11 cellular contexts compared by ENCODE assay signal in the genomic region with DNA sequence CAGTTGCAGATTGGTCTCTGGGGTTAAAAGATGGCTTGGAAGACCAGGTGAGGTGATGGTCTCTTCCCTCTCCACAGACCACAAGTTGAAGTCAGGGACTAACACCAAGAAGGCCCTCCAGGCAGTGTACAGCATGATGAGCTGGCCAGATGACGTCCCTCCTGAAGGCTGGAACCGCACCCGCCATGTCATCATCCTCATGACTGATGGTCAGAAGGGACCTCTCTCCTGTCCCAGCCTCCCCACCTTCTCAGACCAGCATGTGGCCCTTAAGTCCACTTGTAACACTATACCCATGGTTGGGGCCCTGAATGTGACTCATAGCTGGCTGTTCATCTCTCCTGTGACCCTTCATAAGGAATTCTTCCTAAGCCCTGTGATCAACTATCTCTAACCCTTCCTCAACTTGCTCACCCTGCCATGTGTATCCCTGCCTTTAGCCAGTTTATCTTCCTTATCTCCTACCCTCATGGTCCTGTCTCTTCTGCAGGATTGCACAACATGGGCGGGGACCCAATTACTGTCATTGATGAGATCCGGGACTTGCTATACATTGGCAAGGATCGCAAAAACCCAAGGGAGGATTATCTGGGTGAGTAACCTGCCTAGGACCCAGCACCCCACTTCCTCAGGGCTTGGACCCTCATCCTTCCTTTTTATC. TPM values are rescaled to one million over a fixed set of nuclear protein-coding genes. Genes with fewer than 3 reads are reported as not detected.
A peak's percentile ranks its signal among the peaks of the same experiment; 100 is the strongest.
DNase-seq lines count a peak whose midpoint lies in the region; ATAC-seq lines count a peak whose summit lies in the region.
"Had no signal": no experiment of that assay in that cellular context is flagged by ENCODE, and none has a peak within 500 bp of the region (broad histone marks: within the 10 kb centered on the region; RNA-seq: fewer than 3 reads in every experiment).

No MANE protein-coding gene starts in this region.

- intact Hi-C loops in activated naive CD4-positive, alpha-beta T cell treated with anti-CD3 and anti-CD28 coated beads for 36 hours (cut with micrococcal nuclease), result no loop called here

- H3K27ac Mint-ChIP-seq in activated naive CD4-positive, alpha-beta T cell treated with anti-CD3 and anti-CD28 coated beads for 36 hours, result no peak overlapping the region
- H3K27ac Mint-ChIP-seq: activated CD4-positive, alpha-beta memory T cell treated with anti-CD3 and anti-CD28 coated beads, Interleukin-2, amount 10 ng/mL, durations not matched to agents 7 days and 5 days had no signal

- H3K9me3 Mint-ChIP-seq in activated naive CD4-positive, alpha-beta T cell treated with anti-CD3 and anti-CD28 coated beads for 36 hours, result no peaks in the 10 kb centered on the region
- H3K9me3 Mint-ChIP-seq: activated CD4-positive, alpha-beta memory T cell treated with anti-CD3 and anti-CD28 coated beads, Interleukin-2, amount 10 ng/mL, durations not matched to agents 7 days and 5 days had no signal

- no peak overlapping the region for H3K4me3 Mint-ChIP-seq in activated naive CD4-positive, alpha-beta T cell treated with anti-CD3 and anti-CD28 coated beads for 36 hours
- H3K4me3 Mint-ChIP-seq: activated CD4-positive, alpha-beta memory T cell treated with anti-CD3 and anti-CD28 coated beads, Interleukin-2, amount 10 ng/mL, durations not matched to agents 7 days and 5 days had no signal

- peaks cover 12% of the 10 kb centered on the region for H3K36me3 Mint-ChIP-seq in activated naive CD4-positive, alpha-beta T cell treated with anti-CD3 and anti-CD28 coated beads for 36 hours (ENCODE audit: low read depth)

- peaks cover 7% of the 10 kb centered on the region for H3K4me1 Mint-ChIP-seq in activated naive CD4-positive, alpha-beta T cell treated with anti-CD3 and anti-CD28 coated beads for 36 hours (ENCODE audit: low read depth)

- peaks cover 2% of the 10 kb centered on the region for H3K27me3 Mint-ChIP-seq in activated naive CD4-positive, alpha-beta T cell treated with anti-CD3 and anti-CD28 coated beads for 36 hours (ENCODE audit: low read depth)

- CTCF ChIA-PET in activated naive CD4-positive, alpha-beta T cell treated with anti-CD3 and anti-CD28 coated beads for 36 hours (lab: Charles Lee), result no interaction called here

- no peak for ATAC-seq in GM18520 (IDR thresholded peaks at IDR 0.05; ENCODE audit: unreplicated experiment)
- ATAC-seq: pancreas had no signal

- DNase-seq in Daoy (ENCODE audit: low read depth) (peak; percentile 58), RKO (ENCODE audit: low spot score) (peak; percentile 8), inferior parietal cortex (ENCODE audit: extremely low spot score) (peak; percentile 9), NCI-H2196 (lab: John Stamatoyannopoulos, UW; ENCODE audit: unreplicated experiment) (no peak)
- DNase-seq in activated naive CD4-positive, alpha-beta T cell treated with anti-CD3 and anti-CD28 coated beads for 36 hours, result no peak
- DNase-seq: activated CD4-positive, alpha-beta memory T cell treated with anti-CD3 and anti-CD28 coated beads, Interleukin-2, amount 10 ng/mL, durations not matched to agents 7 days and 5 days; kidney glomerular epithelial cell; NCI-H226; pancreas; stimulated activated CD4-positive, alpha-beta T cell treated with anti-CD3 and anti-CD28 coated beads, Interleukin-4, amount 100 ng/mL, for 4 hours had no signal

RNA-seq across cellular contexts. Expression of gene CFB, which starts 3.0 kb away (rescaled TPM):
- 0.18 and 0.86 TPM in 2 replicates for total RNA-seq in Daoy (2014; rRNA removed; shearing (Covaris generic))
- total RNA-seq in activated naive CD4-positive, alpha-beta T cell treated with anti-CD3 and anti-CD28 coated beads for 36 hours, result 1 to 10 TPM in 1 of 2 experiments, under 1 TPM in 1; 0.74 to 1.7 TPM

RNA-seq across cellular contexts. Expression of gene NELFE, which starts 9.9 kb away (rescaled TPM):
- 180 and 195 TPM in 2 replicates for total RNA-seq in Daoy (2014; rRNA removed; shearing (Covaris generic))
- total RNA-seq in activated naive CD4-positive, alpha-beta T cell treated with anti-CD3 and anti-CD28 coated beads for 36 hours, result 10 to 100 TPM; 83.2 to 87.4 TPM

RNA-seq across cellular contexts. Expression of gene SKIC2, which starts 10.1 kb away (rescaled TPM):
- 59.7 and 62.5 TPM in 2 replicates for total RNA-seq in Daoy (2014; rRNA removed; shearing (Covaris generic))
- 100 to 1,000 TPM in 1 of 2 experiments, 10 to 100 TPM in 1; 93.6 to 101 TPM for total RNA-seq in activated naive CD4-positive, alpha-beta T cell treated with anti-CD3 and anti-CD28 coated beads for 36 hours

RNA-seq across cellular contexts. Expression of gene C2, which starts 21.4 kb away (rescaled TPM):
- total RNA-seq in Daoy (2014; rRNA removed; shearing (Covaris generic)), result 0.24 and 1.5 TPM in 2 replicates
- total RNA-seq in activated naive CD4-positive, alpha-beta T cell treated with anti-CD3 and anti-CD28 coated beads for 36 hours, result 1 to 10 TPM; 1.6 to 2.1 TPM

RNA-seq across cellular contexts. Expression of gene DXO, which starts 23.1 kb away (rescaled TPM):
- 24.3 and 26.0 TPM in 2 replicates for total RNA-seq in Daoy (2014; rRNA removed; shearing (Covaris generic))
- total RNA-seq in activated naive CD4-positive, alpha-beta T cell treated with anti-CD3 and anti-CD28 coated beads for 36 hours, result 10 to 100 TPM; 12.5 to 13.0 TPM

Comparison
In these comparisons a context has a peak if more than half of its experiments do, and no peak if none do; other contexts are left out.
1. DNase-seq: peak in Daoy (single experiment), RKO (single experiment) and inferior parietal cortex (single experiment); none in activated naive CD4-positive, alpha-beta T cell treated with anti-CD3 and anti-CD28 coated beads for 36 hours (single experiment) and NCI-H2196 (single experiment).